22 cellular contexts compared by ENCODE assay signal in the genomic region with DNA sequence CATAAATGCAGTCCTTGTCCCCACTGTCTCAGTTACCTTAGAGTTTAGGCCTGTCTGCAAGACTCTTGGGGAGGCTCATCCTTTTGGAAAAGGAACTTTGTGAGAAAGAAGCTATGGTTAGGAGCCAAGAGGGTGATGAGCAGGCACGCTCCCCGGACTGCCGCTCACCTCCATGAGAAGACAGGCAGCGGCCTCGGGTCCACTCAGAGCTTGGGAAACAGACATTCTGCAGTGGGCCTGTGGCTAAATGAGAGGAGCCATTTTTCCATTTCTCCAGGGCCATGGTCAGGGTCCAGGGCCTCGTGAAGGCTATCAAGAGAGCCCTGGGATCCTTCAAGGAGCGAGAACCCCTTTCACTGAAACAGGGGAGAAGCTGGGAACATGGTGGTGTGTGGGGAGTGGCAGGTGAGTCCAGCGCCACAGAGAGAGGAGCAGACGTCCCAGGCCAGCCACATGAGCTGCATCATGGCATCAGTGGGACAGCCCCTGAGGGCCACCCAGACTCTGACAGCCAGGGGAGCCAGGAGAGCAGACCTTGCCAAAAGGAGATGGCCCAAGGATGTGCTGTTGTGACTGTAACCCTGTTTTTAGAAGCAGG. TPM values are rescaled to one million over a fixed set of nuclear protein-coding genes. Genes with fewer than 3 reads are reported as not detected.
"Had no signal": no experiment of that assay in that cellular context is flagged by ENCODE, and none has a peak within 500 bp of the region (broad histone marks: within the 10 kb centered on the region; RNA-seq: fewer than 3 reads in every experiment).

No MANE protein-coding gene starts in this region.

- H3K4me1 Mint-ChIP-seq: activated CD4-positive, alpha-beta T cell treated with anti-CD3 and anti-CD28 coated beads, Interleukin-2, amount 10 ng/mL, durations not matched to agents 24 days and 14 days; memory B cell; naive B cell had no signal

- H3K4me3 Mint-ChIP-seq: activated CD4-positive, alpha-beta T cell treated with anti-CD3 and anti-CD28 coated beads, Interleukin-2, amount 10 ng/mL, durations not matched to agents 24 days and 14 days; activated T-cell treated with anti-CD3 and anti-CD28 coated beads, Interleukin-2, amount 50 U/mL, for 72 hours; memory B cell; naive B cell; neural progenitor cell had no signal

- H3K27me3 ChIP-seq: dorsolateral prefrontal cortex, foreskin keratinocyte, ovary, sigmoid colon, tibial nerve had no signal

- H3K9ac ChIP-seq: neural progenitor cell had no signal

- H3K4me3 ChIP-seq: dorsolateral prefrontal cortex, left ventricle myocardium inferior, mucosa of descending colon, neural progenitor cell, ovary, sigmoid colon, tibial nerve had no signal

- H3K36me3 ChIP-seq: left ventricle myocardium inferior, neural progenitor cell, ovary, sigmoid colon, tibial nerve had no signal

- H3K9me3 Mint-ChIP-seq: activated CD4-positive, alpha-beta T cell treated with anti-CD3 and anti-CD28 coated beads, Interleukin-2, amount 10 ng/mL, durations not matched to agents 24 days and 14 days had no signal

- ATAC-seq: activated naive CD4-positive, alpha-beta T cell treated with anti-CD3 and anti-CD28 coated beads, Interleukin-2, amount 50 U/mL, for 72 hours; activated T-cell treated with anti-CD3 and anti-CD28 coated beads, Interleukin-2, amount 50 U/mL, for 72 hours; foreskin keratinocyte; mucosa of descending colon had no signal

- H3K9me3 ChIP-seq: left ventricle myocardium inferior, mucosa of descending colon, ovary, sigmoid colon, tibial nerve had no signal

- H3K27ac Mint-ChIP-seq: activated CD4-positive, alpha-beta T cell treated with anti-CD3 and anti-CD28 coated beads, Interleukin-2, amount 10 ng/mL, durations not matched to agents 24 days and 14 days; activated naive CD4-positive, alpha-beta T cell treated with anti-CD3 and anti-CD28 coated beads, Interleukin-2, amount 50 U/mL, for 72 hours; activated T-cell treated with anti-CD3 and anti-CD28 coated beads, Interleukin-2, amount 50 U/mL, for 72 hours; memory B cell; naive B cell; neural progenitor cell had no signal

- H3K36me3 Mint-ChIP-seq: activated naive CD4-positive, alpha-beta T cell treated with anti-CD3 and anti-CD28 coated beads, Interleukin-2, amount 50 U/mL, for 72 hours; memory B cell; neural progenitor cell had no signal

- H3K4me1 ChIP-seq: foreskin keratinocyte, left ventricle myocardium inferior, neural progenitor cell, sigmoid colon, tibial nerve had no signal

- H3K27ac ChIP-seq: dorsolateral prefrontal cortex, foreskin keratinocyte, left ventricle myocardium inferior, neural progenitor cell, ovary, sigmoid colon, tibial nerve had no signal

- DNase-seq: activated CD4-positive, alpha-beta T cell treated with anti-CD3 and anti-CD28 coated beads, Interleukin-2, amount 10 ng/mL, durations not matched to agents 24 days and 14 days; activated CD4-positive, CD25-positive, alpha-beta regulatory T cell; activated gamma-delta T cell treated with Interleukin-2 at 50 U/mL for 16 hours; activated T-cell treated with anti-CD3 and anti-CD28 coated beads, Interleukin-2, amount 50 U/mL, for 72 hours; foreskin keratinocyte; kidney; left ventricle myocardium inferior; mucosa of descending colon; naive B cell; sigmoid colon; stimulated activated naive CD4-positive, alpha-beta T cell treated with Interleukin-2 at 50 U/mL for 16 hours; substantia nigra; T1000 had no signal

RNA-seq across cellular contexts. Expression of a gene that starts 4.0 kb away (rescaled TPM):
- total RNA-seq: activated CD4-positive, alpha-beta T cell treated with anti-CD3 and anti-CD28 coated beads, Interleukin-2, amount 10 ng/mL, durations not matched to agents 24 days and 14 days; activated naive CD4-positive, alpha-beta T cell treated with anti-CD3 and anti-CD28 coated beads, Interleukin-2, amount 50 U/mL, for 72 hours; activated T-cell treated with anti-CD3 and anti-CD28 coated beads, Interleukin-2, amount 50 U/mL, for 72 hours; dorsolateral prefrontal cortex; epithelial cell of proximal tubule; fibroblast of lung; foreskin keratinocyte; kidney; left ventricle myocardium inferior; mucosa of descending colon; ovary; sigmoid colon; T-helper 1 cell treated with Interleukin-12 subunit alpha and Interleukin-12 subunit beta and Interleukin-4 antibody, amounts not matched to agents 30 ng/mL and 1 ng/mL, for 36 hours; tibial nerve had no signal
- polyA plus RNA-seq: fibroblast of lung, foreskin keratinocyte, ovary had no signal
